Comparison of ENCODE assay signal across 25 cellular contexts in genomic region chr4:138164218-138164617, GRCh38.
"Had no signal": no experiment of that assay in that cellular context is flagged by ENCODE, and none has a peak within 500 bp of the region (broad histone marks: within the 10 kb centered on the region; RNA-seq: fewer than 3 reads in every experiment).

No MANE protein-coding gene starts in this region.

- H3K36me3 ChIP-seq: ascending aorta, Peyer's patch had no signal

- ATAC-seq: activated CD4-positive, CD25-positive, alpha-beta regulatory T cell treated with anti-CD3 and anti-CD28 coated beads, Interleukin-2, amount 50 U/mL, for 24 hours; activated CD8-positive, alpha-beta T cell treated with anti-CD3 and anti-CD28 coated beads for 36 hours; body of pancreas; SK-N-SH treated with all-trans-retinoic acid at 6 μM for 48 hours had no signal

- H3K27ac Mint-ChIP-seq: activated CD8-positive, alpha-beta T cell treated with anti-CD3 and anti-CD28 coated beads for 36 hours; activated naive CD4-positive, alpha-beta T cell treated with anti-CD3 and anti-CD28 coated beads, Interleukin-2, amount 50 U/mL, for 24 hours; activated T-cell treated with anti-CD3 and anti-CD28 coated beads, Interleukin-2, amount 50 U/mL, for 24 hours; activated T-helper 1 cell treated with anti-CD3 and anti-CD28 coated beads, Interleukin-12 subunit alpha, Interleukin-12 subunit beta, Interleukin-2, Interleukin-4 antibody, amounts not matched to agents 30 ng/mL and 10 ng/mL and 1 ng/mL, durations not matched to agents 14 hours and 24 hours and 36 hours; T-helper 1 cell treated with Interleukin-12 subunit alpha and Interleukin-12 subunit beta and Interleukin-4 antibody, amounts not matched to agents 30 μg/mL and 1 μg/mL, for 36 hours had no signal

- H3K9me3 ChIP-seq: ascending aorta, body of pancreas, MG63, Peyer's patch, SJSA1 had no signal

- H3K4me3 ChIP-seq: ascending aorta, body of pancreas, MG63, Peyer's patch, SJSA1 had no signal

- H3K4me1 ChIP-seq: ascending aorta, body of pancreas, Peyer's patch had no signal

- H3K4me3 Mint-ChIP-seq: activated CD8-positive, alpha-beta T cell treated with anti-CD3 and anti-CD28 coated beads for 36 hours; activated naive CD4-positive, alpha-beta T cell treated with anti-CD3 and anti-CD28 coated beads, Interleukin-2, amount 50 U/mL, for 24 hours; activated T-cell treated with anti-CD3 and anti-CD28 coated beads, Interleukin-2, amount 50 U/mL, for 24 hours; activated T-helper 1 cell treated with anti-CD3 and anti-CD28 coated beads, Interleukin-12 subunit alpha, Interleukin-12 subunit beta, Interleukin-2, Interleukin-4 antibody, amounts not matched to agents 30 ng/mL and 10 ng/mL and 1 ng/mL, durations not matched to agents 14 hours and 24 hours and 36 hours; T-helper 1 cell treated with Interleukin-12 subunit alpha and Interleukin-12 subunit beta and Interleukin-4 antibody, amounts not matched to agents 30 μg/mL and 1 μg/mL, for 36 hours had no signal

- H3K4me1 Mint-ChIP-seq: activated naive CD4-positive, alpha-beta T cell treated with anti-CD3 and anti-CD28 coated beads, Interleukin-2, amount 50 U/mL, for 24 hours had no signal

- H3K27me3 ChIP-seq: ascending aorta, body of pancreas, MG63, Peyer's patch, SJSA1 had no signal

- H3K27ac ChIP-seq: ascending aorta, body of pancreas, Peyer's patch, RWPE1, SJSA1 had no signal

- H3K27me3 Mint-ChIP-seq: activated CD8-positive, alpha-beta T cell treated with anti-CD3 and anti-CD28 coated beads for 36 hours; activated naive CD4-positive, alpha-beta T cell treated with anti-CD3 and anti-CD28 coated beads, Interleukin-2, amount 50 U/mL, for 24 hours; activated T-cell treated with anti-CD3 and anti-CD28 coated beads, Interleukin-2, amount 50 U/mL, for 24 hours had no signal

- H3K9me3 Mint-ChIP-seq: activated CD8-positive, alpha-beta T cell treated with anti-CD3 and anti-CD28 coated beads for 36 hours; activated T-cell treated with anti-CD3 and anti-CD28 coated beads, Interleukin-2, amount 50 U/mL, for 24 hours; activated T-helper 1 cell treated with anti-CD3 and anti-CD28 coated beads, Interleukin-12 subunit alpha, Interleukin-12 subunit beta, Interleukin-2, Interleukin-4 antibody, amounts not matched to agents 30 ng/mL and 10 ng/mL and 1 ng/mL, durations not matched to agents 14 hours and 24 hours and 36 hours; T-helper 1 cell treated with Interleukin-12 subunit alpha and Interleukin-12 subunit beta and Interleukin-4 antibody, amounts not matched to agents 30 μg/mL and 1 μg/mL, for 36 hours had no signal

- DNase-seq: activated CD4-positive, alpha-beta T cell treated with anti-CD3 and anti-CD28 coated beads for 4 hours; activated CD8-positive, alpha-beta memory T cell treated with anti-CD3 and anti-CD28 coated beads, Interleukin-2, amount 50 U/mL, for 48 hours; activated CD8-positive, alpha-beta T cell treated with anti-CD3 and anti-CD28 coated beads for 36 hours; activated effector memory CD4-positive, alpha-beta T cell treated with Interleukin-2 at 50 U/mL for 16 hours; activated naive CD4-positive, alpha-beta T cell; activated T-cell treated with anti-CD3 and anti-CD28 coated beads, Interleukin-2, amount 50 U/mL, for 24 hours; body of pancreas; central memory CD4-positive, alpha-beta T cell; MG63; MV-4-11; NCI-H1105; NCI-H1930; NCI-H446; NCI-H774; NK-92 treated with Interleukin-12 subunit alpha and Interleukin-12 subunit beta, amount 100 ng/mL, for 24 hours; Peyer's patch; Right ventricle myocardium superior had no signal

- H3K36me3 Mint-ChIP-seq: activated naive CD4-positive, alpha-beta T cell treated with anti-CD3 and anti-CD28 coated beads, Interleukin-2, amount 50 U/mL, for 24 hours had no signal
